Comparison of ENCODE assay signal across 1 cellular context in the genomic region with DNA sequence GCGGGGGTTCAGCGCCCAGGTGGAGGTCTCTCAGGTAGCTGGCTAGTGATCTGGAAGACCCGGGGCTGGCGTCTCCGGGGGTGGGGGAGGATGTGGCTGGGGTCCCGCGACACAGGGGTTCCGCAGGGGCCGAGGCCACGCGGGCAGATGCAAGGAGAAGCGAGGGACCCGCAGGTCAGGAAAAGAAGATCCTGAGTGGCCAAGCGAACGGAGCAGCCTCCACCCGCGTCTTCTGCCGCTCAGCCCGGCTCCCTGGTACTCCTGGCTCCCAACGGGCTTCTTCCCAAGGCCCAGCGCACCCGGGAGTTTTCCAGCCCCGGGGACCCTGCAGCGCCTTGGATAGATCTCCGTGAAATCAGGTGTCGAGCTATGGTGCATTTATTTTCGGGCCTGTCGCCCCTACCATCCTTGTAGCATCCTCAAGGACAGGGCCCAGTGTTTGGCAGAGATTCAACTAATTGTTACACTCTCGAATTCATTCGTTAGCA.
TF ChIP-seq lines count a peak whose summit lies in the region.

No MANE protein-coding gene starts in this region.

TF ChIP-seq in GM23338, 12 proteins besides CTCF, POLR2A, EP300 and RAD21 (continued from another document):
- TF ChIP-seq EZH2 (IDR thresholded peaks at IDR 0.05; ENCODE audit: low read depth, unreplicated experiment) (no peak), ZNF114 (CRISPR knock-in tag; IDR thresholded peaks at IDR 0.05) (no peak), JUNB (IDR thresholded peaks at IDR 0.05; ENCODE audit: unreplicated experiment) (no peak)
